ENCODE assay signal across 29 cellular contexts in the genomic region with DNA sequence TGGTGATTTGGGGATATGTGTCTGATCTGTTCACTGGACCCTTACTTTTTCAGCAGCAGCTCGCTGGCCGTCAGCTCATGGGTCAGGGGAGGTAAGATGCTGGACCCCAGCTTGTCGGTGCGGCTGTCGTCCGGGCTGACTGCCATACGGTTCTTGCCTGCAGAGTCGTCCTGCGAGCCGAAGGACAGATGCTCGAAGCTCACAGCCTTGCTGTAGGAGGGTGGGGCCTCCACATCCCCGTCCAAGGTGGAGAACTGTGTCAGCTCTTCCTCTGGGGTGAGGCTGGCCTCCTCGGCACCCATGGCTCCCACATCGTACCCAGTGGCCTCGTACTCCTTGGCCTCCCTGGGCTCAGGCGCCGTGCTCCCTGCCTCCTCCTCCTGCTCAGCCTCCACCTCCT.
"Had no signal": no experiment of that assay in that cellular context is flagged by ENCODE, and none has a peak within 500 bp of the region (broad histone marks: within the 10 kb centered on the region; RNA-seq: fewer than 3 reads in every experiment).

No MANE protein-coding gene starts in this region.

- FAIRE-seq: colon had no signal

- H3K9me3 ChIP-seq: adrenal gland, body of pancreas, esophagus squamous epithelium, gastroesophageal sphincter, heart right ventricle had no signal

- H3K27me3 ChIP-seq: adrenal gland, body of pancreas, esophagus squamous epithelium, heart right ventricle had no signal

- H3K36me3 Mint-ChIP-seq: activated naive CD8-positive, alpha-beta T cell; WTC11 had no signal

- H3K27me3 Mint-ChIP-seq: activated naive CD8-positive, alpha-beta T cell; activated naive CD8-positive, alpha-beta T cell treated with anti-CD3 and anti-CD28 coated beads, Interleukin-2, amount 50 U/mL, for 24 hours had no signal

- H3K4me3 ChIP-seq: adrenal gland, body of pancreas, esophagus squamous epithelium, gastroesophageal sphincter, heart right ventricle had no signal

- DNase-seq: activated CD4-positive, alpha-beta T cell treated with anti-CD3 and anti-CD28 coated beads for 48 hours; activated CD4-positive, alpha-beta T cell treated with anti-CD3 and anti-CD28 coated beads, Interleukin-2, amount 50 U/mL, for 1 hour; activated CD4-positive, alpha-beta T cell treated with anti-CD3 and anti-CD28 coated beads, Interleukin-2, amount 50 U/mL, for 48 hours; activated CD8-positive, alpha-beta memory T cell treated with anti-CD3 and anti-CD28 coated beads for 24 hours; activated CD8-positive, alpha-beta T cell treated with anti-CD3 and anti-CD28 coated beads for 36 hours; activated effector memory CD4-positive, alpha-beta T cell treated with Interleukin-2 at 50 U/mL for 16 hours; activated gamma-delta T cell treated with Interleukin-2 at 50 U/mL for 16 hours; activated naive CD4-positive, alpha-beta T cell treated with anti-CD3 and anti-CD28 coated beads, Interleukin-2, amount 50 U/mL, for 16 hours; activated naive CD4-positive, alpha-beta T cell treated with Interleukin-2 at 50 U/mL for 16 hours; activated naive CD8-positive, alpha-beta T cell treated with anti-CD3 and anti-CD28 coated beads, Interleukin-2, amount 50 U/mL, for 24 hours; activated T-cell treated with anti-CD3 and anti-CD28 coated beads, Interleukin-2, amount 50 U/mL, for 4 hours; adrenal gland; aorta; body of pancreas; caudate nucleus; cortex of kidney; dermis blood vessel endothelial cell; effector CD4-positive, alpha-beta T cell; effector memory CD8-positive, alpha-beta T cell; erythroblast; esophagus squamous epithelium; foreskin melanocyte; heart right ventricle; T-helper 2 cell had no signal

- H3K9me3 Mint-ChIP-seq: activated CD8-positive, alpha-beta T cell treated with anti-CD3 and anti-CD28 coated beads for 36 hours; activated naive CD8-positive, alpha-beta T cell treated with anti-CD3 and anti-CD28 coated beads, Interleukin-2, amount 50 U/mL, for 24 hours; activated T-cell treated with anti-CD3 and anti-CD28 coated beads, Interleukin-2, amount 50 U/mL, for 4 hours; activated T-helper 17 cell treated with anti-CD3 and anti-CD28 coated beads, Interleukin-2, amount 50 U/mL, for 72 hours; effector memory CD8-positive, alpha-beta T cell; WTC11 had no signal

- H3K4me1 ChIP-seq: adrenal gland, body of pancreas, esophagus squamous epithelium, gastroesophageal sphincter, heart right ventricle had no signal

- H3K27ac Mint-ChIP-seq: activated CD8-positive, alpha-beta T cell treated with anti-CD3 and anti-CD28 coated beads for 36 hours; activated naive CD8-positive, alpha-beta T cell; activated naive CD8-positive, alpha-beta T cell treated with anti-CD3 and anti-CD28 coated beads, Interleukin-2, amount 50 U/mL, for 24 hours; activated T-helper 17 cell treated with anti-CD3 and anti-CD28 coated beads, Interleukin-2, amount 50 U/mL, for 72 hours; effector memory CD8-positive, alpha-beta T cell; WTC11 had no signal

- H3K27ac ChIP-seq: adrenal gland, body of pancreas, esophagus squamous epithelium, gastroesophageal sphincter, heart right ventricle had no signal

- ATAC-seq: activated CD8-positive, alpha-beta T cell treated with anti-CD3 and anti-CD28 coated beads for 36 hours; activated naive CD8-positive, alpha-beta T cell treated with anti-CD3 and anti-CD28 coated beads, Interleukin-2, amount 50 U/mL, for 24 hours; activated T-cell treated with anti-CD3 and anti-CD28 coated beads, Interleukin-2, amount 50 U/mL, for 4 hours; activated T-helper 17 cell treated with anti-CD3 and anti-CD28 coated beads, Interleukin-2, amount 50 U/mL, for 72 hours; body of pancreas; effector memory CD8-positive, alpha-beta T cell; gastroesophageal sphincter; heart right ventricle; WTC11 had no signal

- H3K4me3 Mint-ChIP-seq: activated CD8-positive, alpha-beta T cell treated with anti-CD3 and anti-CD28 coated beads for 36 hours; activated naive CD8-positive, alpha-beta T cell; activated naive CD8-positive, alpha-beta T cell treated with anti-CD3 and anti-CD28 coated beads, Interleukin-2, amount 50 U/mL, for 24 hours; activated T-cell treated with anti-CD3 and anti-CD28 coated beads, Interleukin-2, amount 50 U/mL, for 4 hours; activated T-helper 17 cell treated with anti-CD3 and anti-CD28 coated beads, Interleukin-2, amount 50 U/mL, for 72 hours; effector memory CD8-positive, alpha-beta T cell; WTC11 had no signal

- H3K36me3 ChIP-seq: adrenal gland, esophagus squamous epithelium, gastroesophageal sphincter, heart right ventricle had no signal

- H3K4me1 Mint-ChIP-seq: activated naive CD8-positive, alpha-beta T cell treated with anti-CD3 and anti-CD28 coated beads, Interleukin-2, amount 50 U/mL, for 24 hours; activated T-helper 17 cell treated with anti-CD3 and anti-CD28 coated beads, Interleukin-2, amount 50 U/mL, for 72 hours had no signal
